In genomic region chr21:35367558-35367957, GRCh38 we compare ENCODE assay signal across 21 cellular contexts.
A peak's percentile ranks its signal among the peaks of the same experiment; 100 is the strongest.
DNase-seq lines count a peak whose midpoint lies in the region; ATAC-seq and TF ChIP-seq lines count a peak whose summit lies in the region.
"Had no signal": no experiment of that assay in that cellular context is flagged by ENCODE, and none has a peak within 500 bp of the region (broad histone marks: within the 10 kb centered on the region; RNA-seq: fewer than 3 reads in every experiment).

No MANE protein-coding gene starts in this region.

- H3K27me3 ChIP-seq in SJCRH30 (no peaks in the 10 kb centered on the region), right atrium auricular region (no peaks in the 10 kb centered on the region)
- H3K27me3 ChIP-seq: breast epithelium, gastrocnemius medialis, testis had no signal

- H3K4me3 Mint-ChIP-seq in nephron, result no peak overlapping the region
- H3K4me3 Mint-ChIP-seq: neural crest cell; stimulated activated effector memory CD8-positive, alpha-beta T cell treated with anti-CD3 and anti-CD28 coated beads, Interleukin-12 subunit alpha, Interleukin-12 subunit beta, amount 100 ng/mL, for 72 hours had no signal

- TF ChIP-seq CTCF in nephron (IDR thresholded peaks at IDR 0.05; ENCODE audit: unreplicated experiment in 3 of 3) (no peak), right atrium auricular region (IDR thresholded peaks at IDR 0.05) (no peak)

- H3K9me3 ChIP-seq in SJCRH30 (replicated peaks), result no peaks in the 10 kb centered on the region
- H3K9me3 ChIP-seq in right atrium auricular region, result no peaks in the 10 kb centered on the region
- H3K9me3 ChIP-seq: adrenal gland, breast epithelium, gastrocnemius medialis, testis had no signal

- no peak for ATAC-seq in HG03521 (IDR thresholded peaks at IDR 0.05; ENCODE audit: unreplicated experiment)

- peaks cover 23% of the 10 kb centered on the region for H3K4me1 Mint-ChIP-seq in nephron
- H3K4me1 Mint-ChIP-seq: neural crest cell had no signal

- no peaks in the 10 kb centered on the region for H3K36me3 Mint-ChIP-seq in nephron (ENCODE audit: low read depth)
- H3K36me3 Mint-ChIP-seq: stimulated activated effector memory CD8-positive, alpha-beta T cell treated with anti-CD3 and anti-CD28 coated beads, Interleukin-12 subunit alpha, Interleukin-12 subunit beta, amount 100 ng/mL, for 72 hours had no signal

- peak overlapping the region; percentile 80 for H3K27ac ChIP-seq in SJCRH30
- H3K27ac ChIP-seq in right atrium auricular region, result no peak overlapping the region
- H3K27ac ChIP-seq: breast epithelium, testis had no signal

- no peaks in the 10 kb centered on the region for H3K9me3 Mint-ChIP-seq in nephron

- H3K4me3 ChIP-seq in SJCRH30, result no peak overlapping the region
- H3K4me3 ChIP-seq in right atrium auricular region, result no peak overlapping the region
- H3K4me3 ChIP-seq: adrenal gland, breast epithelium, gastrocnemius medialis, testis had no signal

- H3K27me3 Mint-ChIP-seq in nephron (ENCODE audit: low read depth), result peaks cover 6% of the 10 kb centered on the region

- peak overlapping the region in 2 of 3 experiments; percentile 14 to 79 for H3K27ac Mint-ChIP-seq in nephron
- H3K27ac Mint-ChIP-seq: stimulated activated effector memory CD8-positive, alpha-beta T cell treated with anti-CD3 and anti-CD28 coated beads, Interleukin-12 subunit alpha, Interleukin-12 subunit beta, amount 100 ng/mL, for 72 hours had no signal

- DNase-seq in DMS153 (lab: John Stamatoyannopoulos, UW) (peak; percentile 72), NCI-H1105 (lab: John Stamatoyannopoulos, UW) (peak; percentile 53), SJCRH30 (no peak), right atrium auricular region (ENCODE audit: low spot score) (no peak), C1 segment of cervical spinal cord (lab: John Stamatoyannopoulos, UW) (no peak)
- DNase-seq: activated CD4-positive, alpha-beta T cell treated with anti-CD3 and anti-CD28 coated beads, Interleukin-2, amount 50 U/mL, for 1 hour; activated CD8-positive, alpha-beta memory T cell treated with anti-CD3 and anti-CD28 coated beads, Interleukin-2, amount 50 U/mL, for 4 hours; activated effector memory CD4-positive, alpha-beta T cell treated with anti-CD3 and anti-CD28 coated beads, Interleukin-2, amount 50 U/mL, for 16 hours; adrenal gland; dermis blood vessel endothelial cell; gastrocnemius medialis; kidney glomerular epithelial cell; NCI-H1048; OCI-M1; Right ventricle myocardium superior; testis had no signal

- H3K4me1 ChIP-seq in SJCRH30 (peaks cover 17% of the 10 kb centered on the region), right atrium auricular region (no peaks in the 10 kb centered on the region)
- H3K4me1 ChIP-seq: adrenal gland, breast epithelium, testis had no signal

- no peaks in the 10 kb centered on the region for H3K36me3 ChIP-seq in SJCRH30
- H3K36me3 ChIP-seq in right atrium auricular region, result no peaks in the 10 kb centered on the region
- H3K36me3 ChIP-seq: adrenal gland, breast epithelium, gastrocnemius medialis had no signal

Comparison
In these comparisons a context has a peak if more than half of its experiments do, and no peak if none do; other contexts are left out.
1. DNase-seq: peak in DMS153 (single experiment) and NCI-H1105 (single experiment); none in SJCRH30 (0 of 2), right atrium auricular region (single experiment) and C1 segment of cervical spinal cord (0 of 14).